ENCODE assay signal across 8 cellular contexts in genomic region chr17:60392845-60393702, GRCh38. TPM values are rescaled to one million over a fixed set of nuclear protein-coding genes. Genes with fewer than 3 reads are reported as not detected.
DNase-seq lines count a peak whose midpoint lies in the region; ATAC-seq and TF ChIP-seq lines count a peak whose summit lies in the region.

No MANE protein-coding gene starts in this region.

- H3K4me1 ChIP-seq in HCT116 (ENCODE audit: control insufficient read depth in 1 of 2, insufficient read depth in 2 of 2, low read length in 2 of 2) (peaks cover 19 to 32% of the 10 kb centered on the region in 2 experiments), parathyroid adenoma (peaks cover 7% of the 10 kb centered on the region)

- TF ChIP-seq POLR2A in HCT116 (IDR thresholded peaks at IDR 0.05; ENCODE audit: borderline replicate concordance, extremely low read depth, insufficient read depth, insufficient read length): no peak

- no peak; the same call in 1 of the 2 replicates for ATAC-seq in HCT116
- no peak for ATAC-seq in GM18498 (IDR thresholded peaks at IDR 0.05; ENCODE audit: unreplicated experiment)

- POLR2A ChIA-PET in BJ (lab: Charles Lee) (no interaction called here), HCT116 (lab: Charles Lee) (interaction anchor here (1.0 to 1.2 kb wide), 2 partner anchors 11 to 12 kb away, joined by 3 to 4 read pairs; no protein-coding TSS in a partner anchor)

- H3K79me2 ChIP-seq in HCT116 (ENCODE audit: insufficient read depth, low read length) (peaks cover 35% of the 10 kb centered on the region), parathyroid adenoma (peaks cover 3% of the 10 kb centered on the region)

- H3K27ac ChIP-seq in HCT116 (ENCODE audit: low read depth, low read length) (peak overlapping the region; percentile 94), parathyroid adenoma (peak overlapping the region; percentile 96)

- intact Hi-C loops in HCT116 (cut with micrococcal nuclease): loop anchor here (1.0 kb wide), 1 partner anchor 207 kb away; the partner anchor contains the start of gene PPM1D
- intact Hi-C loops in activated T-helper 2 cell treated with anti-CD3 and anti-CD28 coated beads, Interferon-gamma antibody, Interleukin-2, Interleukin-4, amounts not matched to agents 10 μg/mL and 5 μg/mL and 100 μg/mL, durations not matched to agents 14 hours and 24 hours and 36 hours (cut with micrococcal nuclease): loop anchor here (2.0 to 5.0 kb wide), 2 partner anchors 284 to 500 kb away; partner anchors contain the start of genes BCAS3, RPS6KB1 and TUBD1

- DNase-seq in BJ (ENCODE audit: low read depth) (no peak), HCT116 (ENCODE audit: low read depth, low spot score) (peak; percentile 24), NCI-H526 treated with DMSO at 0.1 percent for 48 hours (lab: John Stamatoyannopoulos, UW) (peak; percentile 46), fibroblast of the conjunctiva (ENCODE audit: low read depth) (peak; percentile 36), 8988T (no peak)
- DNase-seq in activated T-helper 2 cell treated with anti-CD3 and anti-CD28 coated beads, Interferon-gamma antibody, Interleukin-2, Interleukin-4, amounts not matched to agents 10 μg/mL and 5 μg/mL and 100 μg/mL, durations not matched to agents 14 hours and 24 hours and 36 hours (ENCODE audit: low spot score): peak; percentile 28

- no peaks in the 10 kb centered on the region for H3K36me3 Mint-ChIP-seq in activated T-helper 2 cell treated with anti-CD3 and anti-CD28 coated beads, Interferon-gamma antibody, Interleukin-2, Interleukin-4, amounts not matched to agents 10 μg/mL and 5 μg/mL and 100 μg/mL, durations not matched to agents 14 hours and 24 hours and 36 hours (ENCODE audit: low read depth)

- BruUV-seq in HCT116 (replicated peaks; lab: Mats Ljungman, UMichigan): TSS peak; percentile 94

- no peak for TF ChIP-seq CTCF in BJ (IDR thresholded peaks at IDR 0.05; ENCODE audit: insufficient read depth, low read depth, low read length)
- TF ChIP-seq CTCF in HCT116 (IDR thresholded peaks at IDR 0.05 in 2 of 3, conservative IDR thresholded peaks at IDR 0.05 in 1 of 3; ENCODE audit: borderline replicate concordance in 1 of 3, insufficient read depth in 1 of 3, low read depth in 2 of 3, low read length in 2 of 3): no peak
- no peak for TF ChIP-seq CTCF in parathyroid adenoma (IDR thresholded peaks at IDR 0.05)

- H3K9ac ChIP-seq in HCT116 (ENCODE audit: low read length): peak overlapping the region; percentile 87
- peak overlapping the region; percentile 41 for H3K9ac ChIP-seq in parathyroid adenoma

- H3K27ac Mint-ChIP-seq in activated T-helper 2 cell treated with anti-CD3 and anti-CD28 coated beads, Interferon-gamma antibody, Interleukin-2, Interleukin-4, amounts not matched to agents 10 μg/mL and 5 μg/mL and 100 μg/mL, durations not matched to agents 14 hours and 24 hours and 36 hours: peak overlapping the region; percentile 97

- CTCF ChIA-PET in BJ (lab: Yijun Ruan, JAX): interaction anchor here (1.0 to 1.7 kb wide), 3 partner anchors 8 to 163 kb away, joined by 3 to 6 read pairs (median 4); no protein-coding TSS in a partner anchor
- CTCF ChIA-PET in HCT116 (lab: Charles Lee): interaction anchor here (1.0 to 2.2 kb wide), 4 partner anchors 8 to 251 kb away, joined by 3 to 9 read pairs (median 4); no protein-coding TSS in a partner anchor

- H3K9me3 Mint-ChIP-seq in activated T-helper 2 cell treated with anti-CD3 and anti-CD28 coated beads, Interferon-gamma antibody, Interleukin-2, Interleukin-4, amounts not matched to agents 10 μg/mL and 5 μg/mL and 100 μg/mL, durations not matched to agents 14 hours and 24 hours and 36 hours: no peaks in the 10 kb centered on the region

- H2AFZ ChIP-seq in HCT116 (ENCODE audit: low read depth, low read length, poor library complexity, severe bottlenecking): peak overlapping the region; percentile 9
- H2AFZ ChIP-seq in parathyroid adenoma: peak overlapping the region; percentile 94

- no peaks in the 10 kb centered on the region for H3K9me3 ChIP-seq in HCT116 (ENCODE audit: control insufficient read depth in 1 of 2, insufficient read depth in 1 of 2, low read depth in 1 of 2, low read length in 2 of 2)
- no peaks in the 10 kb centered on the region for H3K9me3 ChIP-seq in parathyroid adenoma (ENCODE audit: control insufficient read depth, low read length)

- H3K4me1 Mint-ChIP-seq in activated T-helper 2 cell treated with anti-CD3 and anti-CD28 coated beads, Interferon-gamma antibody, Interleukin-2, Interleukin-4, amounts not matched to agents 10 μg/mL and 5 μg/mL and 100 μg/mL, durations not matched to agents 14 hours and 24 hours and 36 hours (ENCODE audit: low read depth): peaks cover 49% of the 10 kb centered on the region

- no peaks in the 10 kb centered on the region for H3K27me3 Mint-ChIP-seq in activated T-helper 2 cell treated with anti-CD3 and anti-CD28 coated beads, Interferon-gamma antibody, Interleukin-2, Interleukin-4, amounts not matched to agents 10 μg/mL and 5 μg/mL and 100 μg/mL, durations not matched to agents 14 hours and 24 hours and 36 hours (ENCODE audit: low read depth)

- H3K4me3 Mint-ChIP-seq in activated T-helper 2 cell treated with anti-CD3 and anti-CD28 coated beads, Interferon-gamma antibody, Interleukin-2, Interleukin-4, amounts not matched to agents 10 μg/mL and 5 μg/mL and 100 μg/mL, durations not matched to agents 14 hours and 24 hours and 36 hours (ENCODE audit: low read depth): peak overlapping the region; percentile 93

- RAD21 ChIA-PET in HCT116 (lab: Charles Lee; ENCODE audit: low non-redundant PET in 1 of 2, low total read pairs in 2 of 2, uncharacterized antibody in 2 of 2, unreplicated experiment in 2 of 2): no interaction called here

- no peaks in the 10 kb centered on the region for H4K20me1 ChIP-seq in HCT116 (ENCODE audit: insufficient read depth)

- no peaks in the 10 kb centered on the region for H3K9me2 ChIP-seq in HCT116 (ENCODE audit: insufficient read depth)

- H3K27me3 ChIP-seq in BJ (ENCODE audit: control insufficient read depth, insufficient read depth, low read length): no peaks in the 10 kb centered on the region
- no peaks in the 10 kb centered on the region for H3K27me3 ChIP-seq in HCT116 (ENCODE audit: insufficient read depth, low read length)
- no peaks in the 10 kb centered on the region for H3K27me3 ChIP-seq in parathyroid adenoma (ENCODE audit: control insufficient read depth, insufficient read depth, low read length)

- H3K4me2 ChIP-seq in HCT116 (ENCODE audit: low read length) (peak overlapping the region; percentile 88), parathyroid adenoma (ENCODE audit: low read length) (peak overlapping the region; percentile 64)

- H3K4me3 ChIP-seq in BJ (ENCODE audit: low read depth, low read length) (peak overlapping the region; percentile 82), HCT116 (replicated peaks in 1 of 2; ENCODE audit: low read depth in 1 of 2, low read length in 2 of 2) (peak overlapping the region; percentile 80 to 87), parathyroid adenoma (ENCODE audit: low read depth, low read length) (peak overlapping the region; percentile 85)

- no peak for TF ChIP-seq RAD21 in HCT116 (IDR thresholded peaks at IDR 0.05; ENCODE audit: low read depth)

- H3K36me3 ChIP-seq in BJ (ENCODE audit: control insufficient read depth, insufficient read depth, low read length): no peaks in the 10 kb centered on the region
- no peaks in the 10 kb centered on the region for H3K36me3 ChIP-seq in HCT116 (ENCODE audit: control insufficient read depth in 1 of 2, insufficient read depth in 2 of 2, low read length in 2 of 2)
- no peaks in the 10 kb centered on the region for H3K36me3 ChIP-seq in parathyroid adenoma (ENCODE audit: control insufficient read depth, insufficient read depth, low read length)

TF ChIP-seq in HCT116, 20 proteins besides CTCF, POLR2A, EP300 and RAD21:
- peak; percentile 87 for TF ChIP-seq MAX (IDR thresholded peaks at IDR 0.05)
- TF ChIP-seq EZH2 (IDR thresholded peaks at IDR 0.05): no peak
- TF ChIP-seq POLR2AphosphoS5 (IDR thresholded peaks at IDR 0.05; ENCODE audit: low read depth, low read length): peak; percentile 61
TF ChIP-seq in HCT116: peak in this region for 2.

RNA-seq across cellular contexts. Expression of gene USP32, which starts 1.1 kb away (rescaled TPM):
- 23.8 and 38.4 TPM in 2 replicates for polyA plus RNA-seq in BJ (2011; rRNA removed)
- polyA minus RNA-seq in BJ (2011; rRNA and poly(A)+ RNA removed): 28.2 and 29.5 TPM in 2 replicates
- 67.0 TPM for total RNA-seq in HCT116 (2021; ENCODE audit: unreplicated experiment)
- 35.6 and 36.1 TPM in 2 replicates for polyA plus RNA-seq in HCT116 (2012)
- 31.9 and 36.3 TPM in 2 replicates for total RNA-seq in activated T-helper 2 cell treated with anti-CD3 and anti-CD28 coated beads, Interferon-gamma antibody, Interleukin-2, Interleukin-4, amounts not matched to agents 10 μg/mL and 5 μg/mL and 100 μg/mL, durations not matched to agents 14 hours and 24 hours and 36 hours

RNA-seq across cellular contexts. Expression of gene CHCT1, which starts 29.2 kb away (rescaled TPM):
- polyA plus RNA-seq in BJ (2011; rRNA removed): not detected in 2 replicates
- not detected in 2 replicates for polyA minus RNA-seq in BJ (2011; rRNA and poly(A)+ RNA removed)
- total RNA-seq in HCT116 (2021; ENCODE audit: unreplicated experiment): not detected
- polyA plus RNA-seq in HCT116 (2012): not detected in 2 replicates
- total RNA-seq in activated T-helper 2 cell treated with anti-CD3 and anti-CD28 coated beads, Interferon-gamma antibody, Interleukin-2, Interleukin-4, amounts not matched to agents 10 μg/mL and 5 μg/mL and 100 μg/mL, durations not matched to agents 14 hours and 24 hours and 36 hours: 0.43 and 0.55 TPM in 2 replicates

Comparison
In these comparisons a context has a peak if more than half of its experiments do, and no peak if none do; other contexts are left out.
1. DNase-seq: peak in HCT116 (single experiment), NCI-H526 treated with DMSO at 0.1 percent for 48 hours (single experiment), activated T-helper 2 cell treated with anti-CD3 and anti-CD28 coated beads, Interferon-gamma antibody, Interleukin-2, Interleukin-4, amounts not matched to agents 10 μg/mL and 5 μg/mL and 100 μg/mL, durations not matched to agents 14 hours and 24 hours and 36 hours (single experiment) and fibroblast of the conjunctiva (single experiment); none in BJ (single experiment) and 8988T (single experiment).
2. Peak in every context shown above with its lines, with median percentiles within 50 percentile points of each other: H3K4me3 ChIP-seq.